In the genomic region with DNA sequence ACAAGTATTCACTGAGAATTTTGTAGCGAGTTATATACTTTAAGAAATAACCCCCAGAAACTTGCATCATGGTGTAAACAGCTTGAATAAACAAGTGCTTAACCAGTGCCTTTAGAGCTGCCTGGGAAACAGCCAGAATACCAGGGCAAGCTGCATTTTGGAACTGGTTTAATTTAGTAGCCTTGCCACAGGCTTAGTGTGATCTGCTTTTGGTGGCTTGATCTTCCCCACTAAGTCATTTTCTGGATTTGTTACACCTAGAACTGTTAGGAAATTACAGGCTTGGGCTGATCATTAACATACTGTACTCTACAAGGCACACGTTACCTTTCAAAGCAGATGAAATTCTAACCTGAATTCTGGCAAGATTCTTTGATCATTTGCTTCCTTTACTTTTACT, we compare ENCODE assay signal across 30 cellular contexts. TPM values are rescaled to one million over a fixed set of nuclear protein-coding genes. Genes with fewer than 3 reads are reported as not detected.
"Had no signal": no experiment of that assay in that cellular context is flagged by ENCODE, and none has a peak within 500 bp of the region (broad histone marks: within the 10 kb centered on the region; RNA-seq: fewer than 3 reads in every experiment).

No MANE protein-coding gene starts in this region.

- ATAC-seq: activated CD4-positive, alpha-beta T cell treated with anti-CD3 and anti-CD28 coated beads for 36 hours; activated CD4-positive, CD25-positive, alpha-beta regulatory T cell treated with anti-CD3 and anti-CD28 coated beads, Interleukin-2, amount 50 U/mL, for 24 hours; activated naive CD8-positive, alpha-beta T cell treated with anti-CD3 and anti-CD28 coated beads, Interleukin-2, amount 50 U/mL, for 24 hours; WTC11 had no signal

- H3K4me1 ChIP-seq: Peyer's patch, SJSA1 had no signal

- DNase-seq: activated CD4-positive, alpha-beta T cell treated with anti-CD3 and anti-CD28 coated beads for 36 hours; activated CD4-positive, alpha-beta T cell treated with anti-CD3 and anti-CD28 coated beads, Interleukin-2, amount 10 ng/mL, durations not matched to agents 7 days and 5 days; activated CD4-positive, alpha-beta T cell treated with anti-CD3 and anti-CD28 coated beads, Interleukin-2, amount 50 U/mL, for 48 hours; activated CD8-positive, alpha-beta memory T cell treated with anti-CD3 and anti-CD28 coated beads, Interleukin-2, amount 50 U/mL, for 4 hours; activated effector memory CD4-positive, alpha-beta T cell treated with Interleukin-2 at 50 U/mL for 16 hours; activated naive CD4-positive, alpha-beta T cell treated with anti-CD3 and anti-CD28 coated beads, Interleukin-2, amount 10 ng/mL, durations not matched to agents 7 days and 5 days; activated naive CD8-positive, alpha-beta T cell treated with anti-CD3 and anti-CD28 coated beads, Interleukin-2, amount 50 U/mL, for 24 hours; activated T-cell treated with anti-CD3 and anti-CD28 coated beads, Interleukin-2, amount 50 U/mL, for 48 hours; anterior cingulate cortex; caudate nucleus; Kasumi-1; KG1; NCI-H1092 treated with DMSO at 0.1 percent for 48 hours; NCI-H1417; NCI-H146; NCI-H187; NCI-H2081; NCI-H226; NCI-H446 treated with DMSO at 0.1 percent for 48 hours; NCI-H524; NCI-H69; NCI-H82; Peyer's patch; RPMI8226; SHP77 treated with DMSO at 0.1 percent for 48 hours; SK-N-SH had no signal

- H3K27me3 ChIP-seq: Peyer's patch, SJSA1 had no signal

- H3K27ac ChIP-seq: Peyer's patch, SJSA1 had no signal

- H3K9me3 ChIP-seq: Peyer's patch, SJSA1, SK-N-SH had no signal

- FAIRE-seq: bronchial epithelial cell had no signal

- H3K4me3 ChIP-seq: Peyer's patch, SJSA1 had no signal

- H3K9ac ChIP-seq: SK-N-SH had no signal

- H3K36me3 ChIP-seq: SJSA1 had no signal

- H3K4me2 ChIP-seq: SK-N-SH had no signal

RNA-seq across cellular contexts. Expression of gene NPNT, which starts 35.4 kb away (rescaled TPM):
- total RNA-seq: activated CD4-positive, alpha-beta T cell treated with anti-CD3 and anti-CD28 coated beads for 36 hours; activated CD4-positive, alpha-beta T cell treated with anti-CD3 and anti-CD28 coated beads, Interleukin-2, amount 10 ng/mL, durations not matched to agents 7 days and 5 days; SJSA1 had no signal
- polyA plus RNA-seq: SK-N-SH had no signal
